9 cellular contexts compared by ENCODE assay signal in the genomic region with DNA sequence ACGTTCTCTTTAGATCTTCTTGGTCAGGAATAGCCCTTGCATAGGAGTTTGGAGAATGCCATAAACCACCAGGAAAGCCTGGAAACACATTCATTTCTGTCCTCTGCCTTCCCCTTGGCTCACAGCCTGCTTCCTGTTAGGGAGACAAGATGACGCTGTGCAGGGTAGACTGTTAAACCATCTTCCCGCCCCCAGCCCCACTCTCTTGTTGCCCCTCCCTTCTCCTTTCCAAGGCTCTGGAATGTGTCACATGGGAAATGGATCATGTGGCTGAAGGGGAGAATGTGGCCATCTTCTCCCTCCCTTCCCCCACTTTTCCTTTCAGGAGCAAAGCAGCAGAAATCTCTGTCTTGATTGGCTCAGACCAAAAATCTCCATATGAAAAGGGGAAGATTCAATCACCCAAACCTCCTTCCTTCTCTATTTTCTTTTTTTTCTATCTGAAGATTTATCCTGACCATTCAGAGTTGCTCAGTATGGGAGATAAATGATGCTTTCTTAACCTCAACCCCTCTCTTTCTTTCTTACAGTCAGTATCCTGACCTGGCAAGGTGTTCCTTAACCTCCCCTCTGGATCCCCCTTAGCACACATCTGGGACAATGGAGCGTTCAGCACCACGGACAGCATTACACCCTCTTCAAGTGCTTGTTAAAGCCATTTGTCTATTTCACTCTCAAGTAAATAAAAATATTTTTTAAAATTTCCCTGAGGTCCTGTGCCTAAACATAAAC. TPM values are rescaled to one million over a fixed set of nuclear protein-coding genes. Genes with fewer than 3 reads are reported as not detected.
DNase-seq lines count a peak whose midpoint lies in the region; ATAC-seq and TF ChIP-seq lines count a peak whose summit lies in the region.
"Had no signal": no experiment of that assay in that cellular context is flagged by ENCODE, and none has a peak within 500 bp of the region (broad histone marks: within the 10 kb centered on the region; RNA-seq: fewer than 3 reads in every experiment).

No MANE protein-coding gene starts in this region.

- POLR2A ChIA-PET in RWPE1 (lab: Yijun Ruan, JAX; ENCODE audit: low non-redundant PET) = no interaction called here

- ATAC-seq in mucosa of descending colon (no peak), HG03469 (IDR thresholded peaks at IDR 0.05; ENCODE audit: unreplicated experiment) (no peak), HG03460 (IDR thresholded peaks at IDR 0.05; ENCODE audit: unreplicated experiment) (no peak)

- H3K36me3 ChIP-seq in mucosa of descending colon (ENCODE audit: low read depth) = no peaks in the 10 kb centered on the region

- H3K27ac ChIP-seq in caudate nucleus (ENCODE audit: low read depth, low read length) (peak overlapping the region; percentile 93), RWPE1 (no peak overlapping the region)
- H3K27ac ChIP-seq: PC-9 had no signal

- CTCF ChIA-PET in RWPE1 (lab: Yijun Ruan, JAX) = no interaction called here

- DNase-seq in NCI-H2196 (lab: John Stamatoyannopoulos, UW; ENCODE audit: unreplicated experiment) (peak; percentile 7), NCI-H2196 treated with DMSO at 0.1 percent for 48 hours (lab: John Stamatoyannopoulos, UW; ENCODE audit: unreplicated experiment) (no peak), NCI-H2171 (lab: John Stamatoyannopoulos, UW) (peak; percentile 57), caudate nucleus (lab: John Stamatoyannopoulos, UW) (peak in 54 of 61 donors; percentile 11 to 95 (median 70)), mucosa of descending colon (peak in 2 of 3 donors; percentile 36 to 65), RWPE1 (ENCODE audit: low spot score) (no peak)

- TF ChIP-seq CTCF in mucosa of descending colon (IDR thresholded peaks at IDR 0.05) (no peak), RWPE1 (conservative IDR thresholded peaks at IDR 0.05; ENCODE audit: low read depth) (no peak)

- H3K9me3 ChIP-seq in mucosa of descending colon = no peaks in the 10 kb centered on the region

- no peak overlapping the region for H3K4me3 ChIP-seq in mucosa of descending colon
- H3K4me3 ChIP-seq: PC-9 had no signal

- no peaks in the 10 kb centered on the region for H3K4me1 ChIP-seq in mucosa of descending colon (ENCODE audit: low read depth)

- intact Hi-C loops in mucosa of descending colon (cut with DNase I, micrococcal nuclease) = no loop called here

RNA-seq across cellular contexts. Expression of gene GPR19, which starts 11.4 kb away (rescaled TPM):
- total RNA-seq in mucosa of descending colon = under 1 TPM; 0.52 to 0.89 (median 0.82) TPM

RNA-seq across cellular contexts. Expression of gene CDKN1B, which starts 32.6 kb away (rescaled TPM):
- 10 to 100 TPM; 46.7 to 71.1 (median 53.0) TPM for total RNA-seq in mucosa of descending colon

Comparison
In these comparisons a context has a peak if more than half of its experiments do, and no peak if none do; other contexts are left out.
1. DNase-seq: peak in NCI-H2196 (single experiment), NCI-H2171 (single experiment), caudate nucleus (54 of 61) and mucosa of descending colon (2 of 3); none in NCI-H2196 treated with DMSO at 0.1 percent for 48 hours (single experiment) and RWPE1 (single experiment).